In genomic region chr18:34544930-34545329, GRCh38 we compare ENCODE assay signal across 1 cellular context.
TF ChIP-seq lines count a peak whose summit lies in the region.

No MANE protein-coding gene starts in this region.

TF ChIP-seq in SK-N-SH treated with all-trans-retinoic acid at 6 μM for 48 hours, 23 proteins besides CTCF, POLR2A, EP300 and RAD21 (continued from another document):
- no peak for TF ChIP-seq ZFP30 (CRISPR knock-in tag; IDR thresholded peaks at IDR 0.05)
- TF ChIP-seq ISL1 (CRISPR knock-in tag; IDR thresholded peaks at IDR 0.05) = no peak
